Comparison of ENCODE assay signal across 18 cellular contexts in genomic region chr11:19895776-19896175, GRCh38.
DNase-seq lines count a peak whose midpoint lies in the region; ATAC-seq and TF ChIP-seq lines count a peak whose summit lies in the region.
"Had no signal": no experiment of that assay in that cellular context is flagged by ENCODE, and none has a peak within 500 bp of the region (broad histone marks: within the 10 kb centered on the region; RNA-seq: fewer than 3 reads in every experiment).

No MANE protein-coding gene starts in this region.

- H3K4me1 Mint-ChIP-seq in endodermal cell: peaks cover 13% of the 10 kb centered on the region
- H3K4me1 Mint-ChIP-seq: CD4-positive, alpha-beta memory T cell had no signal

- H3K9me3 Mint-ChIP-seq in endodermal cell: no peaks in the 10 kb centered on the region
- H3K9me3 Mint-ChIP-seq: GM23338 had no signal

- no peak for TF ChIP-seq CTCF in endodermal cell (conservative IDR thresholded peaks at IDR 0.05)
- no peak for TF ChIP-seq CTCF in upper lobe of right lung (IDR thresholded peaks at IDR 0.05)

- H3K36me3 Mint-ChIP-seq in endodermal cell (ENCODE audit: low read depth): peaks cover 2% of the 10 kb centered on the region

- H3K27ac Mint-ChIP-seq in endodermal cell: no peak overlapping the region
- H3K27ac Mint-ChIP-seq: CD4-positive, alpha-beta memory T cell; GM23338 had no signal

- no peak overlapping the region for H3K4me3 Mint-ChIP-seq in endodermal cell
- H3K4me3 Mint-ChIP-seq: CD4-positive, alpha-beta memory T cell; GM23338 had no signal

- H3K9ac ChIP-seq in endodermal cell (ENCODE audit: extremely low read depth, low read length, poor library complexity, severe bottlenecking): no peak overlapping the region

- H3K4me1 ChIP-seq in endodermal cell (ENCODE audit: control insufficient read depth, insufficient read depth, low read length) (peaks cover under 1% of the 10 kb centered on the region), upper lobe of right lung (no peaks in the 10 kb centered on the region)
- H3K4me1 ChIP-seq: BE2C had no signal

- H3K27me3 ChIP-seq in endodermal cell (ENCODE audit: control insufficient read depth, insufficient read depth, low read length, poor library complexity, severe bottlenecking): no peaks in the 10 kb centered on the region
- H3K27me3 ChIP-seq in upper lobe of right lung: no peaks in the 10 kb centered on the region
- H3K27me3 ChIP-seq: BE2C had no signal

- ATAC-seq in upper lobe of right lung: peak; percentile 83
- no peak for ATAC-seq in HG03025 (IDR thresholded peaks at IDR 0.05; ENCODE audit: low FRiP score, unreplicated experiment)
- ATAC-seq in GM19395 (IDR thresholded peaks at IDR 0.05; ENCODE audit: unreplicated experiment): no peak
- ATAC-seq: GM23338 had no signal

- WGBS in endodermal cell (ENCODE audit: insufficient coverage in 1 of 2, insufficient read length in 1 of 2), 2 experiments: 79 to 82% methylated on average over 3 to 5 of the region's 5 CpGs

- H3K27ac ChIP-seq in endodermal cell (ENCODE audit: low read depth, low read length) (no peak overlapping the region), upper lobe of right lung (no peak overlapping the region)
- H3K27ac ChIP-seq: 22Rv1 had no signal

- H3K36me3 ChIP-seq in endodermal cell (ENCODE audit: control insufficient read depth, insufficient read depth, low read length): no peaks in the 10 kb centered on the region
- peaks cover 5% of the 10 kb centered on the region for H3K36me3 ChIP-seq in upper lobe of right lung
- H3K36me3 ChIP-seq: BE2C had no signal

- H3K4me3 ChIP-seq in endodermal cell (ENCODE audit: low read length): no peak overlapping the region
- H3K4me3 ChIP-seq in upper lobe of right lung: no peak overlapping the region
- H3K4me3 ChIP-seq: GM23338 had no signal

- H3K9me3 ChIP-seq in endodermal cell (ENCODE audit: control insufficient read depth, low read length) (no peaks in the 10 kb centered on the region), upper lobe of right lung (no peaks in the 10 kb centered on the region)
- H3K9me3 ChIP-seq: BE2C had no signal

- no peaks in the 10 kb centered on the region for H3K27me3 Mint-ChIP-seq in endodermal cell (ENCODE audit: insufficient read depth)

- DNase-seq in NCI-H2029 (lab: John Stamatoyannopoulos, UW): peak; percentile 13
- no peak for DNase-seq in NCI-H2029 treated with DMSO at 0.1 percent for 48 hours (lab: John Stamatoyannopoulos, UW)
- DNase-seq in endodermal cell: peak; percentile 59
- DNase-seq in kidney tubule cell (ENCODE audit: low spot score): peak; percentile 70
- no peak for DNase-seq in upper lobe of right lung
- no peak for DNase-seq in T1000 (lab: John Stamatoyannopoulos, UW)
- DNase-seq: BE2C; Calu3; CD4-positive, alpha-beta memory T cell; KBM-7; NCI-H1048; NCI-H1436 treated with DMSO at 0.1 percent for 48 hours; NCI-H226; NCI-H524 treated with DMSO at 0.1 percent for 48 hours had no signal

- intact Hi-C loops in upper lobe of right lung (cut with DNase I): no loop called here

Comparison
In these comparisons a context has a peak if more than half of its experiments do, and no peak if none do; other contexts are left out.
1. DNase-seq: peak in NCI-H2029 (single experiment), endodermal cell (single experiment) and kidney tubule cell (single experiment); none in NCI-H2029 treated with DMSO at 0.1 percent for 48 hours (single experiment), upper lobe of right lung (single experiment) and T1000 (single experiment).